Comparison of ENCODE assay signal across 1 cellular context in the genomic region with DNA sequence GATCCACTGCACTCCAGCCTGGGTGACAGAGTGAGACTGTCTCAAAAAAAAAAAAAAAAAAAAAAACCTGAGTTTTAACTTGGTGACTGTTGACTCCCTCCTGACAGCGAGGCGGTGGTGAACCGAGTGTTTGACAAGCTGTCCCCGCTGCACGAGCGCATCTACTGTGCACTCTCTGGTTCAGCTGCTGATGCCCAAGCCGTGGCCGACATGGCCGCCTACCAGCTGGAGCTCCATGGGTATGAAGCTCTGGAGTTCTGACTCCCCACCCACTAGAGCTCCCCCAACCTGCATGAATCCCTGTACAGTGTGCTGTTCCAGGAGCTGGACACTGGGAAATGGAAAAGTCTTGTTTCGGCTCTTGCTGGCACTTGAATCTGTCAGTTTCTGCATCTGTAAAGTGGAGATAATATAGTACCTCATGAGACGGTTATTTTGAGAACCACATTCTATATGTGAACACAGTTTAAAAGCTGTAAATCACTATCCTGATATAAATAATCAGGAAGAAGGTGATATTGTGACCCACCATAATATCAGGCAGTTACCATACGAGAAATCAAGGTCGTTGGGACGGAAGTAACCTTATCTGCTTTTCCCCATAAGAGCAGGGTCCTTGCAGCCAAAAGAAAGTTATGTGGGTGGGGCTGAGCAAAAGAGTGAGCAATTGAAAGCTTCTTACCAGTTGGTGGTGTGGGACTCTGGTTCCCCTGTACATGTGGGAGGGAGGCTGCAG.
TF ChIP-seq lines count a peak whose summit lies in the region.

No MANE protein-coding gene starts in this region.

TF ChIP-seq in GM12891, 5 proteins besides CTCF, POLR2A, EP300 and RAD21:
- TF ChIP-seq POU2F2 (IDR thresholded peaks at IDR 0.05; ENCODE audit: low read depth, low read length): no peak
- TF ChIP-seq TAF1 (IDR thresholded peaks at IDR 0.05; ENCODE audit: low read depth, low read length): no peak
- no peak for TF ChIP-seq PAX5 (IDR thresholded peaks at IDR 0.05; ENCODE audit: insufficient read depth, low read length, severe bottlenecking)
- no peak for TF ChIP-seq POLR2AphosphoS5 (IDR thresholded peaks at IDR 0.05; ENCODE audit: low read depth, low read length)
- no peak for TF ChIP-seq SPI1 (IDR thresholded peaks at IDR 0.05; ENCODE audit: low read depth, low read length)
